ENCODE assay signal across 8 cellular contexts in genomic region chr2:163736433-163737168, GRCh38. TPM values are rescaled to one million over a fixed set of nuclear protein-coding genes. Genes with fewer than 3 reads are reported as not detected.
DNase-seq lines count a peak whose midpoint lies in the region; ATAC-seq and TF ChIP-seq lines count a peak whose summit lies in the region.

No MANE protein-coding gene starts in this region.

- H4K91ac ChIP-seq in H9 (ENCODE audit: insufficient read length, low read depth, low read length), result peak overlapping the region; percentile 66

- H3T11ph ChIP-seq in H9 (ENCODE audit: low read length), result no peak overlapping the region

- no peaks in the 10 kb centered on the region for H3K9me3 ChIP-seq in H9 (ENCODE audit: control insufficient read depth, low read depth, low read length)

- H3K79me2 ChIP-seq in H9 (ENCODE audit: insufficient read depth, low read length), result peaks cover 2% of the 10 kb centered on the region; the same call in 1 of the 2 replicates

- no peak overlapping the region for H3K23ac ChIP-seq in H9 (ENCODE audit: insufficient read length, low read depth, low read length)

- peak overlapping the region; percentile 0 for H2AFZ ChIP-seq in H9 (ENCODE audit: low read length)

- no peak overlapping the region for H4K8ac ChIP-seq in H9 (replicated peaks; ENCODE audit: insufficient read length, low read depth, low read length)

- peak overlapping the region; percentile 93 for H3K9ac ChIP-seq in H9 (ENCODE audit: extremely low read depth, insufficient read length, low read length)

- no peaks in the 10 kb centered on the region for H3K79me1 ChIP-seq in H9 (ENCODE audit: insufficient read depth, low read depth, low read length, poor library complexity, severe bottlenecking)

- peak; percentile 75 for DNase-seq in H9
- DNase-seq in SHP77 treated with DMSO at 0.1 percent for 48 hours (lab: John Stamatoyannopoulos, UW), result peak; percentile 10
- DNase-seq in foreskin keratinocyte, result peak in 1 of 2 donors; percentile 46
- peak; percentile 65 for DNase-seq in neural crest cell (ENCODE audit: low read depth, low spot score)
- no peak for DNase-seq in NOMO-1 (lab: John Stamatoyannopoulos, UW; ENCODE audit: unreplicated experiment in 2 of 2)
- DNase-seq in SKM-1 treated with dmso at 0.1 percent for 144 hours (lab: John Stamatoyannopoulos, UW; ENCODE audit: unreplicated experiment), result no peak
- DNase-seq in activated naive CD8-positive, alpha-beta T cell treated with anti-CD3 and anti-CD28 coated beads for 36 hours, result no peak
- DNase-seq in SKM-1 (lab: John Stamatoyannopoulos, UW; ENCODE audit: unreplicated experiment), result no peak

- H4K20me1 ChIP-seq in H9 (ENCODE audit: control insufficient read depth, insufficient read depth, insufficient read length), result no peaks in the 10 kb centered on the region

- H3K4me3 Mint-ChIP-seq in H9, result peak overlapping the region; percentile 86 to 89
- H3K4me3 Mint-ChIP-seq in neural crest cell, result peak overlapping the region; percentile 87
- no peak overlapping the region for H3K4me3 Mint-ChIP-seq in activated naive CD8-positive, alpha-beta T cell treated with anti-CD3 and anti-CD28 coated beads for 36 hours

- H3K36me3 Mint-ChIP-seq in H9 (ENCODE audit: insufficient read depth in 1 of 3, low read depth in 3 of 3) (no peaks in the 10 kb centered on the region), neural crest cell (ENCODE audit: low read depth) (no peaks in the 10 kb centered on the region)
- H3K36me3 Mint-ChIP-seq in activated naive CD8-positive, alpha-beta T cell treated with anti-CD3 and anti-CD28 coated beads for 36 hours, result peaks cover 1% of the 10 kb centered on the region

- peaks cover 39 to 40% of the 10 kb centered on the region in 2 experiments for H3K4me1 Mint-ChIP-seq in H9
- peaks cover 41% of the 10 kb centered on the region for H3K4me1 Mint-ChIP-seq in neural crest cell
- peaks cover 2% of the 10 kb centered on the region for H3K4me1 Mint-ChIP-seq in activated naive CD8-positive, alpha-beta T cell treated with anti-CD3 and anti-CD28 coated beads for 36 hours

- peak overlapping the region; percentile 65 for H2BK120ac ChIP-seq in H9 (ENCODE audit: low read depth, low read length, poor library complexity, severe bottlenecking)

- peak overlapping the region; percentile 70 for H4K5ac ChIP-seq in H9 (ENCODE audit: insufficient read length, low read depth, low read length)

- H2BK15ac ChIP-seq in H9 (ENCODE audit: low read depth, low read length), result no peak overlapping the region; the same call in 1 of the 2 replicates

- H3K4me2 ChIP-seq in H9 (ENCODE audit: insufficient read depth, insufficient read length, low read length), result peak overlapping the region; percentile 99

- TF ChIP-seq CTCF in H9 (conservative IDR thresholded peaks at IDR 0.05), result peak; percentile 48; the same call in 2 of the 3 replicates
- peak; percentile 38 for TF ChIP-seq CTCF in foreskin keratinocyte (conservative IDR thresholded peaks at IDR 0.05)
- TF ChIP-seq CTCF in neural crest cell (conservative IDR thresholded peaks at IDR 0.05), result peak; percentile 42

- no peak overlapping the region for H2AK5ac ChIP-seq in H9 (ENCODE audit: insufficient read length, low read length)

- H2BK20ac ChIP-seq in H9 (ENCODE audit: low read depth, low read length, poor library complexity, severe bottlenecking), result no peak overlapping the region

- no CpG with 5 or more reads among the region's 53 CpGs for WGBS in H9 (ENCODE audit: extremely low coverage, insufficient read length, low lambda C conversion rate)

- H3K4me1 ChIP-seq in H9 (ENCODE audit: insufficient read depth, low read length), result no peaks in the 10 kb centered on the region; the same call in 1 of the 2 replicates
- H3K4me1 ChIP-seq in foreskin keratinocyte, result no peaks in the 10 kb centered on the region

- no peaks in the 10 kb centered on the region; a peak in 1 of 5 replicates for H3K9me3 Mint-ChIP-seq in H9
- H3K9me3 Mint-ChIP-seq in neural crest cell, result no peaks in the 10 kb centered on the region
- H3K9me3 Mint-ChIP-seq in activated naive CD8-positive, alpha-beta T cell treated with anti-CD3 and anti-CD28 coated beads for 36 hours, result peaks cover 1% of the 10 kb centered on the region

- H3K23me2 ChIP-seq in H9 (ENCODE audit: insufficient read length, low read depth, low read length, poor library complexity, severe bottlenecking), result peaks cover 6% of the 10 kb centered on the region

- H3K27ac Mint-ChIP-seq in H9 (peak overlapping the region; percentile 96 to 97 (median 96)), neural crest cell (ENCODE audit: unreplicated experiment) (peak overlapping the region; percentile 67)
- no peak overlapping the region for H3K27ac Mint-ChIP-seq in activated naive CD8-positive, alpha-beta T cell treated with anti-CD3 and anti-CD28 coated beads for 36 hours

- H3K27me3 Mint-ChIP-seq in H9 (ENCODE audit: low read depth), result no peaks in the 10 kb centered on the region; the same call in 1 of the 2 replicates
- no peaks in the 10 kb centered on the region for H3K27me3 Mint-ChIP-seq in neural crest cell (ENCODE audit: low read depth)
- H3K27me3 Mint-ChIP-seq in activated naive CD8-positive, alpha-beta T cell treated with anti-CD3 and anti-CD28 coated beads for 36 hours, result peaks cover 43% of the 10 kb centered on the region

- no peaks in the 10 kb centered on the region for H3K27me3 ChIP-seq in H9 (ENCODE audit: insufficient read depth, low read length)
- H3K27me3 ChIP-seq in foreskin keratinocyte, result no peaks in the 10 kb centered on the region

- H3K56ac ChIP-seq in H9 (ENCODE audit: insufficient read length, low read depth, low read length), result no peak overlapping the region

- H2BK12ac ChIP-seq in H9 (ENCODE audit: insufficient read length, low read depth, low read length), result no peak overlapping the region

- H3K27ac ChIP-seq in H9 (ENCODE audit: insufficient read length, low read depth, low read length) (peak overlapping the region; percentile 83), foreskin keratinocyte (peak overlapping the region; percentile 76)

- H3K14ac ChIP-seq in H9 (ENCODE audit: insufficient read depth, low read length), result peak overlapping the region; percentile 97

- peak overlapping the region; percentile 90 for H3K18ac ChIP-seq in H9 (ENCODE audit: insufficient read length, low read depth, low read length)

- H2BK5ac ChIP-seq in H9 (ENCODE audit: insufficient read length, low read length), result peak overlapping the region; percentile 14

- H3K4ac ChIP-seq in H9 (ENCODE audit: low read depth, low read length), result no peak overlapping the region; the same call in 1 of the 2 replicates

- peak; percentile 72 for ATAC-seq in foreskin keratinocyte

RNA-seq across cellular contexts. Expression of gene FIGN, which starts 0.8 kb away (rescaled TPM):
- 12.9 and 14.6 TPM in 2 replicates for total RNA-seq in H9 (2021)
- 3.3 and 4.4 TPM in 2 replicates for total RNA-seq in foreskin keratinocyte
- polyA plus RNA-seq in foreskin keratinocyte, result 0.57 and 0.95 TPM in 2 replicates
- 57.3 and 58.1 TPM in 2 replicates for total RNA-seq in neural crest cell
- not detected for total RNA-seq in activated naive CD8-positive, alpha-beta T cell treated with anti-CD3 and anti-CD28 coated beads for 36 hours

Comparison
In these comparisons a context has a peak if more than half of its experiments do, and no peak if none do; other contexts are left out.
1. DNase-seq: peak in H9 (single experiment), SHP77 treated with DMSO at 0.1 percent for 48 hours (single experiment) and neural crest cell (single experiment); none in NOMO-1 (0 of 2), SKM-1 treated with dmso at 0.1 percent for 144 hours (single experiment), activated naive CD8-positive, alpha-beta T cell treated with anti-CD3 and anti-CD28 coated beads for 36 hours (single experiment) and SKM-1 (single experiment).
2. Peak in every context shown above with its lines, with median percentiles within 50 percentile points of each other: CTCF ChIP-seq.